In genomic region chr5:132758406-132758805, GRCh38 we compare ENCODE assay signal across 16 cellular contexts. TPM values are rescaled to one million over a fixed set of nuclear protein-coding genes. Genes with fewer than 3 reads are reported as not detected.
DNase-seq lines count a peak whose midpoint lies in the region; ATAC-seq, FAIRE-seq and TF ChIP-seq lines count a peak whose summit lies in the region.
"Had no signal": no experiment of that assay in that cellular context is flagged by ENCODE, and none has a peak within 500 bp of the region (broad histone marks: within the 10 kb centered on the region; RNA-seq: fewer than 3 reads in every experiment).

No MANE protein-coding gene starts in this region.

- H3K27ac Mint-ChIP-seq in WTC11, result peak overlapping the region; percentile 48; the same call in 1 of the 2 replicates
- H3K27ac Mint-ChIP-seq: CD4-positive, CD25-positive, alpha-beta regulatory T cell; GM23338; IgD-negative memory B cell had no signal

- no peak overlapping the region for H3K27ac ChIP-seq in lung (ENCODE audit: low read depth in 1 of 2, low read length in 1 of 2)
- no peak overlapping the region for H3K27ac ChIP-seq in small intestine (ENCODE audit: low read depth in 1 of 2, low read length in 1 of 2)
- H3K27ac ChIP-seq: BLaER1 treated with 17β-estradiol and CSF1 and Interleukin-3, amounts not matched to agents 10 nM and 100 nM had no signal

- H3K9me3 Mint-ChIP-seq in WTC11, result no peaks in the 10 kb centered on the region
- H3K9me3 Mint-ChIP-seq: GM23338, IgD-negative memory B cell had no signal

- H3K4me1 ChIP-seq in lung (ENCODE audit: control insufficient read depth in 2 of 2, insufficient read depth in 2 of 2, low read length in 2 of 2), result no peaks in the 10 kb centered on the region
- no peaks in the 10 kb centered on the region for H3K4me1 ChIP-seq in small intestine (ENCODE audit: control insufficient read depth in 2 of 2, insufficient read depth in 1 of 2, low read depth in 1 of 2, low read length in 1 of 2)
- no peaks in the 10 kb centered on the region for H3K4me1 ChIP-seq in BE2C

- DNase-seq in D341Med (ENCODE audit: low spot score), result peak; percentile 1
- no peak for DNase-seq in WTC11 (ENCODE audit: low spot score)
- DNase-seq in lung (ENCODE audit: low spot score), result peak; percentile 13
- peak; percentile 40 for DNase-seq in small intestine
- DNase-seq in ureter (ENCODE audit: low spot score), result no peak
- no peak for DNase-seq in BE2C
- DNase-seq: AML-193; CD4-positive, CD25-positive, alpha-beta regulatory T cell; DMS 273 treated with DMSO at 0.1 percent for 48 hours had no signal

- H3K4me3 Mint-ChIP-seq in WTC11, result no peak overlapping the region
- H3K4me3 Mint-ChIP-seq: CD4-positive, CD25-positive, alpha-beta regulatory T cell; GM23338; IgD-negative memory B cell had no signal

- H3K4me1 Mint-ChIP-seq in WTC11, result peaks cover 15% of the 10 kb centered on the region
- H3K4me1 Mint-ChIP-seq: IgD-negative memory B cell had no signal

- H3K36me3 ChIP-seq in lung (ENCODE audit: control insufficient read depth in 2 of 2, insufficient read depth in 2 of 2, low read length in 2 of 2) (peaks cover 3 to 35% of the 10 kb centered on the region in 2 donors), small intestine (ENCODE audit: control insufficient read depth in 2 of 2, insufficient read depth in 2 of 2, low read length in 2 of 2) (peaks cover 2% of the 10 kb centered on the region in 2 donors), BE2C (peaks cover 17% of the 10 kb centered on the region)

- TF ChIP-seq CTCF in WTC11 (IDR thresholded peaks at IDR 0.05) (no peak), lung (IDR thresholded peaks at IDR 0.05; ENCODE audit: control extremely low read depth, extremely low read depth) (no peak), BE2C (IDR thresholded peaks at IDR 0.05; ENCODE audit: low read depth, low read length) (no peak)

- 94 to 96% methylated on average over 14 of the region's 14 CpGs for WGBS in lung, 2 donors
- WGBS in small intestine, 3 donors, result 80 to 86% (median 81%) methylated on average over 14 of the region's 14 CpGs

- CTCF ChIA-PET in WTC11 (lab: Charles Lee), result interaction anchor here (0.9 to 1.4 kb wide), 2 partner anchors 62 to 67 kb away, joined by 3 to 4 read pairs; no protein-coding TSS in a partner anchor

- no peaks in the 10 kb centered on the region for H3K27me3 Mint-ChIP-seq in WTC11 (ENCODE audit: low read depth)
- H3K27me3 Mint-ChIP-seq: CD4-positive, CD25-positive, alpha-beta regulatory T cell; IgD-negative memory B cell had no signal

- no peak for FAIRE-seq in small intestine (lab: Jason Lieb, UNC)

- H3K27me3 ChIP-seq in lung (ENCODE audit: control insufficient read depth, insufficient read depth) (no peaks in the 10 kb centered on the region), small intestine (ENCODE audit: control insufficient read depth in 2 of 2, insufficient read depth in 2 of 2, low read length in 2 of 2) (no peaks in the 10 kb centered on the region), BE2C (no peaks in the 10 kb centered on the region)
- H3K27me3 ChIP-seq: BLaER1 treated with 17β-estradiol and CSF1 and Interleukin-3, amounts not matched to agents 10 nM and 100 nM had no signal

- no peaks in the 10 kb centered on the region; the same call in 1 of the 2 replicates for H3K36me3 Mint-ChIP-seq in WTC11

- H3K9me3 ChIP-seq in lung (ENCODE audit: control insufficient read depth in 2 of 2, insufficient read depth in 1 of 2, low read length in 1 of 2) (no peaks in the 10 kb centered on the region), small intestine (ENCODE audit: control insufficient read depth, low read depth) (no peaks in the 10 kb centered on the region), BE2C (no peaks in the 10 kb centered on the region)
- H3K9me3 ChIP-seq: BLaER1 treated with 17β-estradiol and CSF1 and Interleukin-3, amounts not matched to agents 10 nM and 100 nM had no signal

- H3K4me3 ChIP-seq in lung (no peak overlapping the region), small intestine (ENCODE audit: low read depth in 1 of 2, low read length in 2 of 2) (no peak overlapping the region), BE2C (ENCODE audit: low read depth, low read length) (no peak overlapping the region)
- H3K4me3 ChIP-seq: BLaER1 treated with 17β-estradiol and CSF1 and Interleukin-3, amounts not matched to agents 10 nM and 100 nM; GM23338 had no signal

- POLR2A ChIA-PET in WTC11 (lab: Charles Lee), result no interaction called here

- ATAC-seq in WTC11 (no peak), lung (ENCODE audit: insufficient read depth, low FRiP score) (no peak), GM18511 (IDR thresholded peaks at IDR 0.05; ENCODE audit: unreplicated experiment) (no peak)
- ATAC-seq: GM23338 had no signal

TF ChIP-seq in WTC11, 78 proteins besides CTCF, POLR2A, EP300 and RAD21:
- TF ChIP-seq ZNF671 (CRISPR knock-in tag; IDR thresholded peaks at IDR 0.05) (no peak), ZNF425 (CRISPR knock-in tag; conservative IDR thresholded peaks at IDR 0.05) (no peak), SP1 (CRISPR knock-in tag; conservative IDR thresholded peaks at IDR 0.05) (no peak), ESRRA (CRISPR knock-in tag; IDR thresholded peaks at IDR 0.05; ENCODE audit: borderline replicate concordance) (no peak), CBFB (CRISPR knock-in tag; IDR thresholded peaks at IDR 0.05; ENCODE audit: low read depth) (no peak)
- TF ChIP-seq, protein P1, sequence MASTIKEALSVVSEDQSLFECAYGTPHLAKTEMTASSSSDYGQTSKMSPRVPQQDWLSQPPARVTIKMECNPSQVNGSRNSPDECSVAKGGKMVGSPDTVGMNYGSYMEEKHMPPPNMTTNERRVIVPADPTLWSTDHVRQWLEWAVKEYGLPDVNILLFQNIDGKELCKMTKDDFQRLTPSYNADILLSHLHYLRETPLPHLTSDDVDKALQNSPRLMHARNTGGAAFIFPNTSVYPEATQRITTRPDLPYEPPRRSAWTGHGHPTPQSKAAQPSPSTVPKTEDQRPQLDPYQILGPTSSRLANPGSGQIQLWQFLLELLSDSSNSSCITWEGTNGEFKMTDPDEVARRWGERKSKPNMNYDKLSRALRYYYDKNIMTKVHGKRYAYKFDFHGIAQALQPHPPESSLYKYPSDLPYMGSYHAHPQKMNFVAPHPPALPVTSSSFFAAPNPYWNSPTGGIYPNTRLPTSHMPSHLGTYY (CRISPR knock-in tag; IDR thresholded peaks at IDR 0.05), result no peak
TF ChIP-seq in WTC11: peak in this region for 0.

RNA-seq across cellular contexts. Expression of gene CCNI2, which starts 11.2 kb away (rescaled TPM):
- total RNA-seq in WTC11 (2021) (1.1 to 1.7 TPM (median 1.6 TPM) in 3 replicates), lung (under 1 TPM; 0.74 to 0.88 TPM), ureter (5.8 TPM)
- polyA plus RNA-seq in lung (under 1 TPM; 0.55 to 0.61 TPM), small intestine (1 to 10 TPM; 1.6 to 7.3 (median 2.7) TPM)
- 3.1 TPM for polyA plus RNA-seq in BE2C (2012; ENCODE audit: insufficient read depth, insufficient read length, low read depth)
- total RNA-seq: A673, HT1080 had no signal

RNA-seq across cellular contexts. Expression of gene SEPTIN8, which starts 18.6 kb away (rescaled TPM):
- total RNA-seq in WTC11 (2021) (35.8 to 43.3 TPM (median 38.1 TPM) in 3 replicates), lung (10 to 100 TPM; 27.5 to 37.8 TPM), ureter (170 TPM)
- polyA plus RNA-seq in lung (10 to 100 TPM; 12.4 to 16.5 TPM), small intestine (10 to 100 TPM; 14.6 to 28.2 (median 24.4) TPM)
- 34.7 TPM for polyA plus RNA-seq in BE2C (2012; ENCODE audit: insufficient read depth, insufficient read length, low read depth)

RNA-seq across cellular contexts. Expression of gene KIF3A, which starts 21.1 kb away (rescaled TPM):
- 10.1 to 12.5 TPM (median 12.1 TPM) in 3 replicates for total RNA-seq in WTC11 (2021)
- total RNA-seq in lung, result 10 to 100 TPM; 13.1 to 16.5 TPM
- 1 to 10 TPM; 3.1 to 5.2 TPM for polyA plus RNA-seq in lung
- polyA plus RNA-seq in small intestine, result 1 to 10 TPM in 2 of 3 donors, under 1 TPM in 1; 0.54 to 2.8 (median 2.7) TPM
- 19.9 TPM for total RNA-seq in ureter
- polyA plus RNA-seq in BE2C (2012; ENCODE audit: insufficient read depth, insufficient read length, low read depth), result 5.9 TPM

RNA-seq across cellular contexts. Expression of gene SOWAHA, which starts 54.7 kb away (rescaled TPM):
- total RNA-seq in WTC11 (2021) (0.11 to 0.25 TPM (median 0.16 TPM) in 3 replicates), lung (under 1 TPM; 0.14 to 0.98 TPM), ureter (6.8 TPM)
- polyA plus RNA-seq in lung (under 1 TPM; 0.06 to 0.10 TPM), small intestine (10 to 100 TPM; 25.6 to 75.4 (median 72.0) TPM)
- not detected for polyA plus RNA-seq in BE2C (2012; ENCODE audit: insufficient read depth, insufficient read length, low read depth)
- total RNA-seq: A673; CD4-positive, CD25-positive, alpha-beta regulatory T cell; Daoy; HT1080 had no signal
- polyA plus RNA-seq: CD4-positive, CD25-positive, alpha-beta regulatory T cell; IgD-negative memory B cell had no signal

Comparison
In these comparisons a context has a peak if more than half of its experiments do, and no peak if none do; other contexts are left out.
1. DNase-seq: peak in D341Med (single experiment), lung (single experiment) and small intestine (single experiment); none in WTC11 (single experiment), ureter (single experiment) and BE2C (single experiment).